13 cellular contexts compared by ENCODE assay signal in the genomic region with DNA sequence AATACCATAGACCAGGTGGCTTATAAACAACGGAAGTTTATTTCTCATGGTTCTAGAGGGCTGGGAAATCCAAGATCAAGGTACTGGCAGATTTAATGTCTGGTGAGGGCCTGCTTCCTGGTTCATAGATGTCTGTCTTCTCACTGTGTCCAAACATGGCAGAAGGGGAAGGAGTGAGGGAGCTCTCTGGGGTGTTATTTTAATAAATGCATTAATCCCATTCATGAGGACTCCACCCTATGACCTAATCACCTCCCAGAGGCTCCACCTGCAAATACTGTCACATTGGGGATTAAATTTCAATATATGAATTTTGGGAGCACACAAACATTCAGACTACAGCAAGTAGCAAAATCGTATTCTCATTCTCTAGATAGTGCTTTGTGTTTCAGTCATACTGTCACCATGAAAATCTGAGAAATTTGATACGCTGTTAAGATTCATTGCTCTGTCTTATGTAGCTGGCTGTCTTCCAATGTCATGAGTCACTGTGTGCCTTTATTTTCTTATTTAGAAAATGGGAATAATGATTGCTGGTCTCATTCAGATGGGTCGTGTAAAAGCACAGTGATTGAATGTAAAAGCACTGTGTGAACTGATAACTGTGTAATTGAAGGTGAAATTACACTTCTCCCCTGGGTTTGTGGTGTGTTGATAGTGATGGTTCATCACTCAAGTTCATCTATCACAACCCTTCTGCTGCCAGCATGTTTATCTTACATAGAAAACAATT. TPM values are rescaled to one million over a fixed set of nuclear protein-coding genes. Genes with fewer than 3 reads are reported as not detected.
A peak's percentile ranks its signal among the peaks of the same experiment; 100 is the strongest.
DNase-seq lines count a peak whose midpoint lies in the region; ATAC-seq and TF ChIP-seq lines count a peak whose summit lies in the region.
"Had no signal": no experiment of that assay in that cellular context is flagged by ENCODE, and none has a peak within 500 bp of the region (broad histone marks: within the 10 kb centered on the region; RNA-seq: fewer than 3 reads in every experiment).

No MANE protein-coding gene starts in this region.

- H3K4me1 ChIP-seq in SK-N-SH (ENCODE audit: control insufficient read depth in 1 of 2, insufficient read depth in 2 of 2, low read depth in 1 of 2, low read length in 1 of 2): peaks cover 0 to 8% of the 10 kb centered on the region in 2 experiments; a peak in 2 of 4 replicates

- TF ChIP-seq RAD21 in SK-N-SH (IDR thresholded peaks at IDR 0.05; ENCODE audit: low read length): no peak

- H4K20me1 ChIP-seq in SK-N-SH (ENCODE audit: insufficient read depth): peaks cover 5% of the 10 kb centered on the region; the same call in 1 of the 2 replicates

- H3K27ac ChIP-seq in SK-N-SH (ENCODE audit: low read depth in 2 of 2, low read length in 1 of 2): peak overlapping the region in 1 of 2 experiments; percentile 13; a peak in 1 of 4 replicates
- H3K27ac ChIP-seq: BLaER1 treated with 17β-estradiol and CSF1 and Interleukin-3, amounts not matched to agents 10 nM and 100 nM had no signal

- WGBS in SK-N-SH (ENCODE audit: low lambda C conversion rate): 52% methylated on average over 4 of the region's 4 CpGs

- no peaks in the 10 kb centered on the region for H3K27me3 Mint-ChIP-seq in Calu3 (ENCODE audit: unreplicated experiment)
- H3K27me3 Mint-ChIP-seq in immature natural killer cell (ENCODE audit: low read depth in 3 of 3): peaks cover 0 to 2% (median 1%) of the 10 kb centered on the region in 3 donors

- H3K27ac Mint-ChIP-seq in Calu3 (ENCODE audit: unreplicated experiment) (peak overlapping the region; percentile 13), immature natural killer cell (no peak overlapping the region)

- intact Hi-C loops in Calu3 (cut with micrococcal nuclease; ENCODE audit: unreplicated experiment): no loop called here

- no peaks in the 10 kb centered on the region for H3K9me2 ChIP-seq in SK-N-SH

- H3K4me3 ChIP-seq in LNCaP clone FGC (ENCODE audit: low read depth, low read length) (peak overlapping the region; percentile 23), SK-N-SH (ENCODE audit: low read depth in 2 of 2, low read length in 1 of 2) (no peak overlapping the region), foreskin fibroblast (ENCODE audit: low read depth in 1 of 2, low read length in 2 of 2) (no peak overlapping the region)
- H3K4me3 ChIP-seq: BLaER1 treated with 17β-estradiol and CSF1 and Interleukin-3, amounts not matched to agents 10 nM and 100 nM had no signal

- no peaks in the 10 kb centered on the region for H3K9me3 ChIP-seq in SK-N-SH

- TF ChIP-seq CTCF in Calu3 (IDR thresholded peaks at IDR 0.05; ENCODE audit: unreplicated experiment): no peak
- no peak for TF ChIP-seq CTCF in LNCaP clone FGC (IDR thresholded peaks at IDR 0.05; ENCODE audit: control insufficient read depth, extremely low read depth, insufficient read depth)
- no peak for TF ChIP-seq CTCF in SK-N-SH (IDR thresholded peaks at IDR 0.05)
- TF ChIP-seq CTCF in foreskin fibroblast (IDR thresholded peaks at IDR 0.05; ENCODE audit: low read depth, low read length): no peak

- H3K9me3 Mint-ChIP-seq in Calu3 (ENCODE audit: low read depth, unreplicated experiment) (no peaks in the 10 kb centered on the region), immature natural killer cell (no peaks in the 10 kb centered on the region)

- no peak overlapping the region for H3K4me3 Mint-ChIP-seq in Calu3 (ENCODE audit: low read depth, unreplicated experiment)
- H3K4me3 Mint-ChIP-seq in immature natural killer cell: no peak overlapping the region

- H3K36me3 ChIP-seq in SK-N-SH (replicated peaks in 1 of 2; ENCODE audit: control insufficient read depth in 1 of 2, insufficient read depth in 2 of 2, low read length in 1 of 2): peaks cover 0 to 3% of the 10 kb centered on the region in 2 experiments

- DNase-seq in Calu3 (no peak), LNCaP clone FGC (ENCODE audit: low read depth) (peak; percentile 62), SK-N-SH (no peak), foreskin fibroblast (peak; percentile 43 to 64), immature natural killer cell (no peak), GOT3 (lab: John Stamatoyannopoulos, UW) (no peak)
- DNase-seq: activated CD4-positive, CD25-positive, alpha-beta regulatory T cell treated with anti-CD3 and anti-CD28 coated beads, Interleukin-2, amount 50 U/mL, for 72 hours; NCI-H226; SIG-M5 had no signal

- TF ChIP-seq EP300 in SK-N-SH (IDR thresholded peaks at IDR 0.05; ENCODE audit: borderline replicate concordance in 1 of 2, low read depth in 1 of 2, low read length in 1 of 2): no peak; a peak in 1 of 4 replicates

- no peak overlapping the region for H3K9ac ChIP-seq in SK-N-SH
- H3K9ac ChIP-seq: BLaER1 treated with 17β-estradiol and CSF1 and Interleukin-3, amounts not matched to agents 10 nM and 100 nM had no signal

- H3K79me2 ChIP-seq in SK-N-SH (ENCODE audit: insufficient read depth): peaks cover 78% of the 10 kb centered on the region

- CTCF ChIA-PET in Calu3 (lab: Charles Lee) (no interaction called here), SK-N-SH (lab: Yijun Ruan, JAX) (interaction anchor here (0.6 to 1.2 kb wide), 3 partner anchors 11 to 376 kb away, joined by 3 to 4 read pairs (median 3); no protein-coding TSS in a partner anchor)

- H3F3A ChIP-seq in SK-N-SH (replicated peaks; ENCODE audit: insufficient read depth): no peaks in the 10 kb centered on the region

- H3K4me1 Mint-ChIP-seq in Calu3 (ENCODE audit: low read depth, unreplicated experiment) (peaks cover 32% of the 10 kb centered on the region), immature natural killer cell (peaks cover 18 to 47% of the 10 kb centered on the region in 2 donors)

- H3K36me3 Mint-ChIP-seq in Calu3 (ENCODE audit: insufficient read depth, unreplicated experiment): no peaks in the 10 kb centered on the region
- no peaks in the 10 kb centered on the region for H3K36me3 Mint-ChIP-seq in immature natural killer cell

- peak overlapping the region; percentile 29; the same call in 1 of the 2 replicates for H3K4me2 ChIP-seq in SK-N-SH
- H3K4me2 ChIP-seq: BLaER1 treated with 17β-estradiol and CSF1 and Interleukin-3, amounts not matched to agents 10 nM and 100 nM had no signal

- POLR2A ChIA-PET in SK-N-SH (lab: Yijun Ruan, JAX): no interaction called here

- H3K27me3 ChIP-seq in SK-N-SH (ENCODE audit: insufficient read depth): no peaks in the 10 kb centered on the region
- H3K27me3 ChIP-seq: BLaER1 treated with 17β-estradiol and CSF1 and Interleukin-3, amounts not matched to agents 10 nM and 100 nM had no signal

- no peak overlapping the region for H2AFZ ChIP-seq in SK-N-SH (ENCODE audit: low read depth)

- ATAC-seq in HG03460 (IDR thresholded peaks at IDR 0.05; ENCODE audit: unreplicated experiment) (no peak), HG02610 (IDR thresholded peaks at IDR 0.05; ENCODE audit: unreplicated experiment) (no peak)

- BruUV-seq in Calu3 (replicated peaks; lab: Mats Ljungman, UMichigan): no TSS peak

TF ChIP-seq in SK-N-SH, 30 proteins besides CTCF, POLR2A, EP300 and RAD21:
- peak; percentile 89 for TF ChIP-seq PBX3 (IDR thresholded peaks at IDR 0.05)
- TF ChIP-seq FOSL2 (IDR thresholded peaks at IDR 0.05; ENCODE audit: borderline replicate concordance, low read depth): peak; percentile 73
- peak; percentile 72 for TF ChIP-seq JUND (IDR thresholded peaks at IDR 0.05)
- TF ChIP-seq RXRA (IDR thresholded peaks at IDR 0.05; ENCODE audit: borderline replicate concordance, low read depth): no peak
- TF ChIP-seq MXI1 (IDR thresholded peaks at IDR 0.05; ENCODE audit: low read depth, low read length): no peak
- peak; percentile 86 for TF ChIP-seq NFIC (IDR thresholded peaks at IDR 0.05; ENCODE audit: borderline replicate concordance)
TF ChIP-seq in SK-N-SH: peak in this region for 4.

RNA-seq across cellular contexts. Expression of gene ERVFRD-1, which starts 8.9 kb away (rescaled TPM):
- total RNA-seq in Calu3 (2022): not detected in 2 replicates
- polyA plus RNA-seq in SK-N-SH (2012; rRNA removed) (not detected in 2 replicates), immature natural killer cell (under 1 TPM in 1 of 3 donors, not detected in 2; 0.09 TPM)
- not detected in 2 replicates for polyA plus RNA-seq in SK-N-SH (2012; cell fraction: cytosol; rRNA removed)
- polyA plus RNA-seq in SK-N-SH (2012; cell fraction: nucleus; rRNA removed): not detected in 2 replicates
- total RNA-seq: pulmonary artery endothelial cell had no signal

RNA-seq across cellular contexts. Expression of gene SMIM13, which starts 26.8 kb away (rescaled TPM):
- 9.8 and 10.5 TPM in 2 replicates for total RNA-seq in Calu3 (2022)
- polyA plus RNA-seq in SK-N-SH (2012; rRNA removed) (2.1 and 2.7 TPM in 2 replicates), immature natural killer cell (1 to 10 TPM; 2.7 to 4.6 (median 4.0) TPM)
- 4.1 and 5.4 TPM in 2 replicates for polyA plus RNA-seq in SK-N-SH (2012; cell fraction: cytosol; rRNA removed)
- 0.74 and 1.6 TPM in 2 replicates for polyA plus RNA-seq in SK-N-SH (2012; cell fraction: nucleus; rRNA removed)

Comparison
In these comparisons a context has a peak if more than half of its experiments do, and no peak if none do; other contexts are left out.
1. DNase-seq: peak in LNCaP clone FGC (single experiment) and foreskin fibroblast (2 of 2); none in Calu3 (single experiment), SK-N-SH (single experiment), immature natural killer cell (0 of 3) and GOT3 (single experiment).